Comparison of ENCODE assay signal across 25 cellular contexts in the genomic region with DNA sequence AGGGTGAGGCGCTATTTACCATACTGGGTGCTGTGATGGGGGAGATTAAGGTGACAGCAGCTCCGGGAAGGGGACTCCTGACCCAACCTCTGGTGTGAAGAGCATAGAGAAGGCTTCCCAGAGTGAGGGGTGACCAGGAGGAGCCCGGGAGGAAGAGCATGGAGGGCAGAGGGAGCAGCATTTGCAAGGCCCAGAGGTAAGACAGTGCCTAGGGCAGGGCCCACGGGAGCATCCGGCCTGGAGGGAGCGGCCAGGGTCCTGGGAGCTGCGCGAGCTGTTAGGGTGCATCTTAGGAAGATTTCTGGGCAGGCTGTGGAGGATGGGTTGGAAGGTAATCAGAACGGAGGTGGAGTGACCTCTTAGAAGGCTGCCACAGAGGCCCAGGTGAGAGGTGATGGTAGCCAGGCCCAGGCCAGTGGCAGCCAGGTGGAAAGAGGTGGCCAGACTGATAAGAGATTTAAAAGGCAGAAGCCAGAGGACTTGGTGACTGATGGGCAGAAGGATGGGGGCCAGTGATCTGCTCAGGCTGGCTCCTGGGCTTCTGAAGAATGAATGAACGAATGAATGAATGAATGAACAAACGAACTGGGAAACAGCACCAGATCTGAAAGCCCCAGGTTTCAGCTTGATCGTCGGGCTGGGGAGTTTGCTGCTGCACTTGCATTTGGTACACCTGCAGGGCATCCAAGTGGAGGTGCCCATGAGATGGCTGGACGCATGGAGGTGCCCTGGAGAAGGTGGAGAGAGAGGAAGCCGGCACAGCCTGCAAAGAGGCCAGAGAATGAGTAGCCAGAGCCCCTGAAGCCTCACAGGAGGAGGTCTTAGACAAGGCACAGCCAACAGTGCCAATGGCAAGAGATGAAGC. TPM values are rescaled to one million over a fixed set of nuclear protein-coding genes. Genes with fewer than 3 reads are reported as not detected.
DNase-seq lines count a peak whose midpoint lies in the region; ATAC-seq, FAIRE-seq and TF ChIP-seq lines count a peak whose summit lies in the region.
"Had no signal": no experiment of that assay in that cellular context is flagged by ENCODE, and none has a peak within 500 bp of the region (broad histone marks: within the 10 kb centered on the region; RNA-seq: fewer than 3 reads in every experiment).

No MANE protein-coding gene starts in this region.

- no peak overlapping the region for H3K4me2 ChIP-seq in mesenchymal stem cell (ENCODE audit: low read length, poor library complexity, severe bottlenecking)

- H2AK5ac ChIP-seq in mesenchymal stem cell (ENCODE audit: low read length, severe bottlenecking) = peak overlapping the region; percentile 52

- H2BK5ac ChIP-seq in mesenchymal stem cell (ENCODE audit: low read depth, low read length, poor library complexity, severe bottlenecking) = no peak overlapping the region

- peak overlapping the region in 1 of 2 experiments; percentile 33 for H2BK12ac ChIP-seq in mesenchymal stem cell (ENCODE audit: low read length in 2 of 2)

- TF ChIP-seq CTCF in GM10266 (IDR thresholded peaks at IDR 0.05; ENCODE audit: control insufficient read depth, insufficient read depth, low read depth, missing control alignments) (no peak), RWPE2 (IDR thresholded peaks at IDR 0.05; ENCODE audit: poor library complexity, severe bottlenecking) (no peak), spleen (IDR thresholded peaks at IDR 0.05 in 8 of 11, conservative IDR thresholded peaks at IDR 0.05 in 3 of 11) (no peak), D721Med (IDR thresholded peaks at IDR 0.05; ENCODE audit: insufficient read depth, missing control alignments) (no peak)

- H3K27ac ChIP-seq in RWPE2 (ENCODE audit: poor library complexity, severe bottlenecking) = no peak overlapping the region
- no peak overlapping the region for H3K27ac ChIP-seq in mesenchymal stem cell (ENCODE audit: low read length, poor library complexity, severe bottlenecking)
- no peak overlapping the region for H3K27ac ChIP-seq in spleen
- H3K27ac ChIP-seq in effector memory CD4-positive, alpha-beta T cell (ENCODE audit: insufficient read depth, low read length, poor library complexity, severe bottlenecking) = no peak overlapping the region
- H3K27ac ChIP-seq in CD4-positive, alpha-beta memory T cell (ENCODE audit: low read depth, low read length) = no peak overlapping the region
- H3K27ac ChIP-seq: neutrophil, SJCRH30, VCaP had no signal

- no peak for ATAC-seq in RWPE2 (ENCODE audit: low read depth)
- ATAC-seq: left cardiac atrium, mucosa of descending colon had no signal

- H3K27me3 ChIP-seq in RWPE2 (ENCODE audit: insufficient read depth, poor library complexity, severe bottlenecking) = no peaks in the 10 kb centered on the region
- H3K27me3 ChIP-seq in mesenchymal stem cell (ENCODE audit: control insufficient read depth in 1 of 2, insufficient read depth in 1 of 2, low read length in 2 of 2) = no peaks in the 10 kb centered on the region
- peaks cover 0 to 50% (median 0%) of the 10 kb centered on the region in 7 donors for H3K27me3 ChIP-seq in spleen (replicated peaks in 1 of 7)
- H3K27me3 ChIP-seq in effector memory CD4-positive, alpha-beta T cell (replicated peaks; ENCODE audit: control insufficient read depth, insufficient read depth, low read length, poor library complexity, severe bottlenecking) = no peaks in the 10 kb centered on the region
- no peaks in the 10 kb centered on the region for H3K27me3 ChIP-seq in CD4-positive, alpha-beta memory T cell (ENCODE audit: insufficient read depth, low read length)

- H3K14ac ChIP-seq in mesenchymal stem cell (ENCODE audit: low read length in 2 of 2) = no peak overlapping the region

- H3K4me1 Mint-ChIP-seq in CD4-positive, alpha-beta memory T cell = peaks cover 0 to 2% (median 0%) of the 10 kb centered on the region in 4 donors
- H3K4me1 Mint-ChIP-seq: CD14-positive monocyte had no signal

- no peak overlapping the region for H3K4me3 Mint-ChIP-seq in CD4-positive, alpha-beta memory T cell
- H3K4me3 Mint-ChIP-seq: CD14-positive monocyte; stimulated activated naive CD8-positive, alpha-beta T cell treated with anti-CD3 and anti-CD28 coated beads, Interleukin-15, Interleukin-2, amounts not matched to agents 100 ng/mL and 50 ng/mL, for 24 hours had no signal

- H2BK120ac ChIP-seq in mesenchymal stem cell (ENCODE audit: low read depth, low read length) = no peak overlapping the region

- H3K9me3 ChIP-seq in RWPE2 (ENCODE audit: severe bottlenecking) (no peaks in the 10 kb centered on the region), mesenchymal stem cell (ENCODE audit: control insufficient read depth, low read length) (no peaks in the 10 kb centered on the region), spleen (no peaks in the 10 kb centered on the region)
- H3K9me3 ChIP-seq in effector memory CD4-positive, alpha-beta T cell (ENCODE audit: control insufficient read depth, low read length) = no peaks in the 10 kb centered on the region
- H3K9me3 ChIP-seq in CD4-positive, alpha-beta memory T cell (ENCODE audit: control insufficient read depth in 1 of 2, low read length in 2 of 2) = no peaks in the 10 kb centered on the region
- H3K9me3 ChIP-seq: mucosa of descending colon, neutrophil, SJCRH30 had no signal

- H3K4me3 ChIP-seq in RWPE2 (ENCODE audit: severe bottlenecking) = no peak overlapping the region
- no peak overlapping the region for H3K4me3 ChIP-seq in mesenchymal stem cell (ENCODE audit: insufficient read depth in 1 of 2, low read depth in 1 of 2, low read length in 2 of 2)
- H3K4me3 ChIP-seq in spleen = no peak overlapping the region
- no peak overlapping the region for H3K4me3 ChIP-seq in effector memory CD4-positive, alpha-beta T cell (ENCODE audit: insufficient read depth, low read depth, low read length, poor library complexity, severe bottlenecking)
- no peak overlapping the region for H3K4me3 ChIP-seq in CD4-positive, alpha-beta memory T cell (ENCODE audit: low read length in 2 of 2)
- H3K4me3 ChIP-seq: mucosa of descending colon, SJCRH30 had no signal

- H4K91ac ChIP-seq in mesenchymal stem cell (ENCODE audit: low read length) = no peak overlapping the region

- 89% methylated on average over 15 of the region's 15 CpGs for WGBS in mesenchymal stem cell
- 74 to 90% (median 82%) methylated on average over 15 of the region's 15 CpGs for WGBS in spleen, 5 donors

- no peak for TF ChIP-seq POLR2A in spleen (IDR thresholded peaks at IDR 0.05)

- no peak overlapping the region for H3K18ac ChIP-seq in mesenchymal stem cell (ENCODE audit: low read depth in 1 of 2, low read length in 2 of 2)

- no peak overlapping the region for H3K9ac ChIP-seq in mesenchymal stem cell (ENCODE audit: low read length)

- H3K4ac ChIP-seq in mesenchymal stem cell (ENCODE audit: low read depth in 1 of 2, low read length in 2 of 2) = no peak overlapping the region

- POLR2A ChIA-PET in CD4-positive, alpha-beta memory T cell (lab: Charles Lee; ENCODE audit: partially characterized antibody) = no interaction called here

- no peak overlapping the region for H2BK15ac ChIP-seq in mesenchymal stem cell (ENCODE audit: low read depth, poor library complexity, severe bottlenecking)

- peaks cover 12 to 14% of the 10 kb centered on the region in 2 donors for H3K27me3 Mint-ChIP-seq in CD4-positive, alpha-beta memory T cell

- no peak overlapping the region for H4K8ac ChIP-seq in mesenchymal stem cell (ENCODE audit: low read length)

- H3K9me3 Mint-ChIP-seq in CD4-positive, alpha-beta memory T cell = no peaks in the 10 kb centered on the region
- H3K9me3 Mint-ChIP-seq: CD14-positive monocyte; stimulated activated naive CD8-positive, alpha-beta T cell treated with anti-CD3 and anti-CD28 coated beads, Interleukin-15, Interleukin-2, amounts not matched to agents 100 ng/mL and 50 ng/mL, for 24 hours had no signal

- H2AFZ ChIP-seq in mesenchymal stem cell (ENCODE audit: low read depth, low read length) = no peak overlapping the region

- H3K27ac Mint-ChIP-seq in CD4-positive, alpha-beta memory T cell = peak overlapping the region in 1 of 7 donors; percentile 69
- H3K27ac Mint-ChIP-seq: stimulated activated naive CD8-positive, alpha-beta T cell treated with anti-CD3 and anti-CD28 coated beads, Interleukin-15, Interleukin-2, amounts not matched to agents 100 ng/mL and 50 ng/mL, for 24 hours had no signal

- no peaks in the 10 kb centered on the region for H3K36me3 Mint-ChIP-seq in CD4-positive, alpha-beta memory T cell
- H3K36me3 Mint-ChIP-seq: CD14-positive monocyte had no signal

- no peak for FAIRE-seq in D721Med (lab: Jason Lieb, UNC)
- FAIRE-seq: bronchial epithelial cell, H54 had no signal

- H3K36me3 ChIP-seq in RWPE2 (ENCODE audit: low read depth) = no peaks in the 10 kb centered on the region
- H3K36me3 ChIP-seq in mesenchymal stem cell (ENCODE audit: control insufficient read depth in 1 of 2, insufficient read depth in 2 of 2, low read depth in 1 of 2, low read length in 2 of 2) = peaks cover 0 to 9% of the 10 kb centered on the region in 2 experiments
- no peaks in the 10 kb centered on the region for H3K36me3 ChIP-seq in spleen
- no peaks in the 10 kb centered on the region for H3K36me3 ChIP-seq in effector memory CD4-positive, alpha-beta T cell (ENCODE audit: control insufficient read depth, insufficient read depth, low read length)
- no peaks in the 10 kb centered on the region for H3K36me3 ChIP-seq in CD4-positive, alpha-beta memory T cell (ENCODE audit: insufficient read depth, low read length)
- H3K36me3 ChIP-seq: SJCRH30 had no signal

- H3K4me1 ChIP-seq in RWPE2 (ENCODE audit: insufficient read depth, poor library complexity, severe bottlenecking) (peaks cover 3% of the 10 kb centered on the region), mesenchymal stem cell (ENCODE audit: control insufficient read depth, insufficient read depth, low read depth, low read length) (peaks cover 74% of the 10 kb centered on the region), spleen (peaks cover 0 to 1% (median 0%) of the 10 kb centered on the region in 6 donors)
- no peaks in the 10 kb centered on the region for H3K4me1 ChIP-seq in effector memory CD4-positive, alpha-beta T cell (ENCODE audit: control insufficient read depth, insufficient read depth, low read length, poor library complexity, severe bottlenecking)
- no peaks in the 10 kb centered on the region for H3K4me1 ChIP-seq in CD4-positive, alpha-beta memory T cell (ENCODE audit: insufficient read depth, low read length)

- intact Hi-C loops in spleen (cut with DNase I; ENCODE audit: low total_unique reads) = no loop called here
- intact Hi-C loops in CD4-positive, alpha-beta memory T cell (cut with micrococcal nuclease) = no loop called here

- DNase-seq in GM10266 (ENCODE audit: extremely low spot score) = peak; percentile 2
- peak; percentile 43 for DNase-seq in RWPE2 (ENCODE audit: low spot score)
- DNase-seq in mesenchymal stem cell = no peak
- peak; percentile 39 for DNase-seq in spleen
- DNase-seq in effector memory CD4-positive, alpha-beta T cell = no peak
- DNase-seq in CD4-positive, alpha-beta memory T cell = no peak
- DNase-seq in D721Med (ENCODE audit: insufficient read length, low spot score) = no peak
- DNase-seq: activated CD4-positive, alpha-beta T cell treated with anti-CD3 and anti-CD28 coated beads, Interleukin-2, amount 50 U/mL, for 1 hour; activated CD8-positive, alpha-beta memory T cell treated with anti-CD3 and anti-CD28 coated beads, Interleukin-2, amount 50 U/mL, for 48 hours; dermis blood vessel endothelial cell; DMS 273 treated with DMSO at 0.1 percent for 48 hours; left cardiac atrium; mucosa of descending colon; NCI-H1417; NCI-H510A; SJCRH30; stimulated activated CD4-positive, alpha-beta T cell treated with anti-CD3 and anti-CD28 coated beads, Interleukin-4, amount 100 ng/mL, for 24 hours; T-helper 2 cell; trophoblast cell had no signal

- H3K23ac ChIP-seq in mesenchymal stem cell (ENCODE audit: low read length in 2 of 2) = no peak overlapping the region

- CTCF ChIA-PET in CD4-positive, alpha-beta memory T cell (lab: Charles Lee; ENCODE audit: partially characterized antibody) = no interaction called here

- H3K79me1 ChIP-seq in mesenchymal stem cell (replicated peaks; ENCODE audit: low read length, poor library complexity, severe bottlenecking) = peaks cover 3% of the 10 kb centered on the region

RNA-seq across cellular contexts. Expression of a gene that starts 13.0 kb away (rescaled TPM):
- 0.86 TPM for polyA plus RNA-seq in mesenchymal stem cell (2013, experiment 1 of 2)
- polyA plus RNA-seq in mesenchymal stem cell (2013, experiment 2 of 2) = 0.62 TPM
- under 1 TPM in 2 of 7 donors, not detected in 5; 0.44 to 0.49 TPM for total RNA-seq in spleen
- polyA plus RNA-seq in spleen = under 1 TPM in 1 of 3 donors, not detected in 2; 0.06 TPM
- not detected for total RNA-seq in CD4-positive, alpha-beta memory T cell
- not detected for polyA plus RNA-seq in CD4-positive, alpha-beta memory T cell
- total RNA-seq: SJCRH30 had no signal
- polyA plus RNA-seq: CD14-positive monocyte had no signal

RNA-seq across cellular contexts. Expression of a gene that starts 59.9 kb away (rescaled TPM):
- polyA plus RNA-seq in mesenchymal stem cell (2013, experiment 1 of 2) = 4,381 TPM
- polyA plus RNA-seq in mesenchymal stem cell (2013, experiment 2 of 2) = 4,150 TPM
- 100 to 1,000 TPM in 2 of 7 donors, 10 to 100 TPM in 4, 1 to 10 TPM in 1; 7.4 to 458 (median 65.4) TPM for total RNA-seq in spleen
- polyA plus RNA-seq in spleen = 10 to 100 TPM in 2 of 3 donors, 1 to 10 TPM in 1; 7.1 to 24.0 (median 11.3) TPM
- 1 to 10 TPM; 1.0 to 1.6 TPM for total RNA-seq in CD4-positive, alpha-beta memory T cell
- polyA plus RNA-seq in CD4-positive, alpha-beta memory T cell = not detected
- polyA plus RNA-seq: CD14-positive monocyte had no signal

Comparison
In these comparisons a context has a peak if more than half of its experiments do, and no peak if none do; other contexts are left out.
1. DNase-seq: peak in GM10266 (single experiment), RWPE2 (single experiment) and spleen (single experiment); none in mesenchymal stem cell (single experiment), effector memory CD4-positive, alpha-beta T cell (0 of 3), CD4-positive, alpha-beta memory T cell (0 of 5) and D721Med (single experiment).